ENCODE assay signal across 1 cellular context in the genomic region with DNA sequence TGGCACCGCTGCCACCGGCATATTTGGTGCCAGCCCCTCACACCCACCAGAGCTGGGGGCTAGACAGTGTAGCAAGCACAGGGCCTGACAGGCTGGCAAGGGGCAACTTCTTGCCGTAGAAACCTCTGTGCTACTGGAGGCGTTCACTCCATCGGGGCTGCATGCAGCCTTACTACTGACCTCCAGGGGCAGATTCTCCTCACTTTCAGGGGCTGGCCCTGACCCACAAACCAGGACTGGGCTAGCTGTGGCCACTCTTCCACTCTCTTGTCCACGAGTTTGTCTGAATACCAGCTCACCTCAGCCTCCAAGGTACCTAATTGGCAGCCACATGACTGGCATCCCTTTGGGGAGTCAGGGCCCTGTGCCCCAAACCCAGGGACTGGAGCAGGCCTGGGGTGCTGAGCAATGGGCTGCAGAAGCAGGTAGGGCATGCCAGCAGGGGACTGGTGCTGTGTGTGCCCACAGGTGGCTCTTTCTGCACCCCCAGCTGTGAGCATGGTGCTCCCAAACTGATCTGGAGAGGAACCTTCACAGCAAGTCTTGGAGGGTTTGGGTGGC.
TF ChIP-seq lines count a peak whose summit lies in the region.

No MANE protein-coding gene starts in this region.

TF ChIP-seq in K562, 482 proteins besides CTCF, POLR2A, EP300 and RAD21 (continued from another document):
- TF ChIP-seq NELFE (IDR thresholded peaks at IDR 0.05; ENCODE audit: insufficient read depth, insufficient read length), result no peak
